19 cellular contexts compared by ENCODE assay signal in genomic region chr22:24473278-24473677, GRCh38. TPM values are rescaled to one million over a fixed set of nuclear protein-coding genes. Genes with fewer than 3 reads are reported as not detected.
A peak's percentile ranks its signal among the peaks of the same experiment; 100 is the strongest.
DNase-seq lines count a peak whose midpoint lies in the region; ATAC-seq and TF ChIP-seq lines count a peak whose summit lies in the region.
"Had no signal": no experiment of that assay in that cellular context is flagged by ENCODE, and none has a peak within 500 bp of the region (broad histone marks: within the 10 kb centered on the region; RNA-seq: fewer than 3 reads in every experiment).

No MANE protein-coding gene starts in this region.

- DNase-seq in GM23248 (no peak), NAMALWA (ENCODE audit: low spot score) (peak; percentile 28), SKM-1 treated with dmso at 0.1 percent for 144 hours (lab: John Stamatoyannopoulos, UW; ENCODE audit: unreplicated experiment) (peak; percentile 97), omental fat pad (ENCODE audit: low spot score) (no peak), NCI-H2107 treated with DMSO at 0.1 percent for 48 hours (lab: John Stamatoyannopoulos, UW; ENCODE audit: unreplicated experiment) (no peak), middle frontal gyrus (ENCODE audit: extremely low spot score, low spot score) (no peak)
- no peak for DNase-seq in naive thymus-derived CD4-positive, alpha-beta T cell
- DNase-seq: activated CD4-positive, alpha-beta T cell treated with anti-CD3 and anti-CD28 coated beads for 1 hour; DMS79; glutamatergic neuron; NCI-H1436 treated with DMSO at 0.1 percent for 48 hours; NCI-H524 treated with DMSO at 0.1 percent for 48 hours; retina; SJCRH30; stimulated activated CD4-positive, alpha-beta T cell treated with anti-CD3 and anti-CD28 coated beads, Interleukin-4, amount 100 ng/mL, for 24 hours; stimulated activated naive CD8-positive, alpha-beta T cell treated with anti-CD3 and anti-CD28 coated beads, Interleukin-15, amount 100 ng/mL, for 72 hours; transverse colon had no signal

- no peaks in the 10 kb centered on the region for H4K20me1 ChIP-seq in GM23248 (ENCODE audit: insufficient read depth)

- no peak overlapping the region for H3K4me3 ChIP-seq in GM23248
- H3K4me3 ChIP-seq in naive thymus-derived CD4-positive, alpha-beta T cell (ENCODE audit: low read length) = no peak overlapping the region
- H3K4me3 ChIP-seq: SJCRH30, transverse colon had no signal

- H3K4me3 Mint-ChIP-seq in naive thymus-derived CD4-positive, alpha-beta T cell = no peak overlapping the region
- H3K4me3 Mint-ChIP-seq: stimulated activated naive CD8-positive, alpha-beta T cell treated with anti-CD3 and anti-CD28 coated beads, Interleukin-15, amount 100 ng/mL, for 72 hours had no signal

- peaks cover 22% of the 10 kb centered on the region for H3F3A ChIP-seq in GM23248 (ENCODE audit: insufficient read depth)

- H3K27me3 ChIP-seq in GM23248 (replicated peaks; ENCODE audit: insufficient read depth) = no peaks in the 10 kb centered on the region
- H3K27me3 ChIP-seq in naive thymus-derived CD4-positive, alpha-beta T cell (ENCODE audit: control insufficient read depth in 2 of 2, insufficient read depth in 2 of 2, low read length in 2 of 2) = no peaks in the 10 kb centered on the region
- H3K27me3 ChIP-seq: SJCRH30, transverse colon had no signal

- H2AFZ ChIP-seq in GM23248 = peak overlapping the region; percentile 47; the same call in 1 of the 2 replicates

- CTCF ChIA-PET in naive thymus-derived CD4-positive, alpha-beta T cell (lab: Charles Lee) = no interaction called here

- no peak for TF ChIP-seq CTCF in omental fat pad (IDR thresholded peaks at IDR 0.05)

- H3K9me3 Mint-ChIP-seq in naive thymus-derived CD4-positive, alpha-beta T cell = peaks cover 0 to 6% (median 3%) of the 10 kb centered on the region in 11 donors
- H3K9me3 Mint-ChIP-seq: activated naive CD4-positive, alpha-beta T cell treated with anti-CD3 and anti-CD28 coated beads, Interleukin-2, amount 50 U/mL, for 72 hours; stimulated activated naive CD8-positive, alpha-beta T cell treated with anti-CD3 and anti-CD28 coated beads, Interleukin-15, amount 100 ng/mL, for 72 hours had no signal

- peak overlapping the region; percentile 57; the same call in 1 of the 2 replicates for H3K9ac ChIP-seq in GM23248

- no peaks in the 10 kb centered on the region for H3K79me2 ChIP-seq in GM23248 (ENCODE audit: insufficient read depth)

- intact Hi-C loops in naive thymus-derived CD4-positive, alpha-beta T cell (cut with micrococcal nuclease) = no loop called here

- peak; percentile 36 for ATAC-seq in naive thymus-derived CD4-positive, alpha-beta T cell
- ATAC-seq in omental fat pad (ENCODE audit: low FRiP score) = no peak
- ATAC-seq: activated naive CD4-positive, alpha-beta T cell treated with anti-CD3 and anti-CD28 coated beads, Interleukin-2, amount 50 U/mL, for 72 hours; stimulated activated naive CD8-positive, alpha-beta T cell treated with anti-CD3 and anti-CD28 coated beads, Interleukin-15, amount 100 ng/mL, for 72 hours had no signal

- no peaks in the 10 kb centered on the region for H3K9me2 ChIP-seq in GM23248 (ENCODE audit: insufficient read depth)

- no peaks in the 10 kb centered on the region for H3K9me3 ChIP-seq in GM23248 (ENCODE audit: low read depth)
- no peaks in the 10 kb centered on the region for H3K9me3 ChIP-seq in naive thymus-derived CD4-positive, alpha-beta T cell (ENCODE audit: control insufficient read depth in 2 of 3, low read length in 3 of 3)
- H3K9me3 ChIP-seq: transverse colon had no signal

- H3K27ac ChIP-seq in GM23248 = peak overlapping the region; percentile 83
- no peak overlapping the region for H3K27ac ChIP-seq in naive thymus-derived CD4-positive, alpha-beta T cell (ENCODE audit: low read depth, low read length)
- H3K27ac ChIP-seq: SJCRH30, transverse colon had no signal

- no peaks in the 10 kb centered on the region for H3K36me3 ChIP-seq in GM23248 (ENCODE audit: low read depth)
- H3K36me3 ChIP-seq in naive thymus-derived CD4-positive, alpha-beta T cell (ENCODE audit: control insufficient read depth in 2 of 3, insufficient read depth in 3 of 3, low read length in 3 of 3) = no peaks in the 10 kb centered on the region
- H3K36me3 ChIP-seq: SJCRH30, transverse colon had no signal

- H3K36me3 Mint-ChIP-seq in naive thymus-derived CD4-positive, alpha-beta T cell = peaks cover 0 to 4% (median 0%) of the 10 kb centered on the region in 5 donors
- H3K36me3 Mint-ChIP-seq: activated naive CD4-positive, alpha-beta T cell treated with anti-CD3 and anti-CD28 coated beads, Interleukin-2, amount 50 U/mL, for 72 hours had no signal

- peaks cover 21% of the 10 kb centered on the region for H3K4me1 ChIP-seq in GM23248 (ENCODE audit: insufficient read depth)
- H3K4me1 ChIP-seq in naive thymus-derived CD4-positive, alpha-beta T cell (ENCODE audit: control insufficient read depth in 2 of 2, insufficient read depth in 2 of 2, low read length in 2 of 2) = no peaks in the 10 kb centered on the region
- H3K4me1 ChIP-seq: transverse colon had no signal

- no peak overlapping the region for H3K27ac Mint-ChIP-seq in naive thymus-derived CD4-positive, alpha-beta T cell
- H3K27ac Mint-ChIP-seq: activated naive CD4-positive, alpha-beta T cell treated with anti-CD3 and anti-CD28 coated beads, Interleukin-2, amount 50 U/mL, for 72 hours; stimulated activated naive CD8-positive, alpha-beta T cell treated with anti-CD3 and anti-CD28 coated beads, Interleukin-15, amount 100 ng/mL, for 72 hours had no signal

- no peaks in the 10 kb centered on the region for H3K27me3 Mint-ChIP-seq in naive thymus-derived CD4-positive, alpha-beta T cell
- H3K27me3 Mint-ChIP-seq: stimulated activated naive CD8-positive, alpha-beta T cell treated with anti-CD3 and anti-CD28 coated beads, Interleukin-15, amount 100 ng/mL, for 72 hours had no signal

- peaks cover 0 to 2% (median 0%) of the 10 kb centered on the region in 7 donors for H3K4me1 Mint-ChIP-seq in naive thymus-derived CD4-positive, alpha-beta T cell
- H3K4me1 Mint-ChIP-seq: stimulated activated naive CD8-positive, alpha-beta T cell treated with anti-CD3 and anti-CD28 coated beads, Interleukin-15, amount 100 ng/mL, for 72 hours had no signal

- POLR2A ChIA-PET in naive thymus-derived CD4-positive, alpha-beta T cell (lab: Charles Lee) = no interaction called here

- H3K4me2 ChIP-seq in GM23248 (ENCODE audit: unreplicated experiment) = no peak overlapping the region

- in situ Hi-C loops in GM23248 (cut with MboI) = no loop called here

RNA-seq across cellular contexts. Expression of gene UPB1, which starts 21.9 kb away (rescaled TPM):
- total RNA-seq in GM23248 (2014; rRNA removed; shearing (Covaris generic)) = not detected in 2 replicates
- polyA plus RNA-seq in GM23248 (2016; fragmentation: Nextera tagmentation; extraction: Ambion mirVana) = not detected in 2 replicates
- 1 to 10 TPM in 4 of 5 experiments, under 1 TPM in 1; 0.70 to 3.4 (median 2.1) TPM for total RNA-seq in naive thymus-derived CD4-positive, alpha-beta T cell
- polyA plus RNA-seq in naive thymus-derived CD4-positive, alpha-beta T cell = under 1 TPM; 0.14 to 0.15 TPM
- total RNA-seq in omental fat pad = 1 to 10 TPM in 1 of 4 donors, under 1 TPM in 1, not detected in 2; 0.13 to 1.9 TPM
- total RNA-seq: HT-29 had no signal

RNA-seq across cellular contexts. Expression of gene ADORA2A, which starts 45.9 kb away (rescaled TPM):
- 0.54 and 0.89 TPM in 2 replicates for total RNA-seq in GM23248 (2014; rRNA removed; shearing (Covaris generic))
- 0.30 and 0.64 TPM in 2 replicates for polyA plus RNA-seq in GM23248 (2016; fragmentation: Nextera tagmentation; extraction: Ambion mirVana)
- 10 to 100 TPM; 22.5 to 43.7 (median 33.4) TPM for total RNA-seq in naive thymus-derived CD4-positive, alpha-beta T cell
- polyA plus RNA-seq in naive thymus-derived CD4-positive, alpha-beta T cell = 100 to 1,000 TPM in 1 of 2 donors, 10 to 100 TPM in 1; 79.5 to 127 TPM
- 1 to 10 TPM; 1.7 to 4.5 (median 2.5) TPM for total RNA-seq in omental fat pad

Comparison
In these comparisons a context has a peak if more than half of its experiments do, and no peak if none do; other contexts are left out.
1. DNase-seq: peak in NAMALWA (single experiment) and SKM-1 treated with dmso at 0.1 percent for 144 hours (single experiment); none in GM23248 (single experiment), naive thymus-derived CD4-positive, alpha-beta T cell (0 of 9), omental fat pad (single experiment), NCI-H2107 treated with DMSO at 0.1 percent for 48 hours (single experiment) and middle frontal gyrus (single experiment).
2. RNA of gene ADORA2A, which starts 45.9 kb away (total RNA-seq): 22.5 to 43.7 TPM in naive thymus-derived CD4-positive, alpha-beta T cell; 1.7 to 4.5 TPM in omental fat pad and 0.54 to 0.89 TPM in GM23248; every median in the first group is over 4 times any median in the second.